ENCODE assay signal across 1 cellular context in genomic region chr2:112883669-112884068, GRCh38.
TF ChIP-seq lines count a peak whose summit lies in the region.

No MANE protein-coding gene starts in this region.

TF ChIP-seq in IMR-90, 13 proteins besides CTCF, POLR2A, EP300 and RAD21 (continued from another document):
- TF ChIP-seq RFX5 (IDR thresholded peaks at IDR 0.05; ENCODE audit: low read depth, low read length): no peak
- TF ChIP-seq NFE2L2 (IDR thresholded peaks at IDR 0.05; ENCODE audit: low read depth, low read length): no peak
- no peak for TF ChIP-seq ELK1 (IDR thresholded peaks at IDR 0.05; ENCODE audit: borderline replicate concordance, low read depth, low read length)
- no peak for TF ChIP-seq BHLHE40 (IDR thresholded peaks at IDR 0.05; ENCODE audit: low read depth, low read length)
- no peak for TF ChIP-seq MAFK (IDR thresholded peaks at IDR 0.05; ENCODE audit: low read depth, low read length)
- no peak for TF ChIP-seq FOS (IDR thresholded peaks at IDR 0.05; ENCODE audit: low read depth, low read length)
- no peak for TF ChIP-seq CHD1 (IDR thresholded peaks at IDR 0.05; ENCODE audit: low read depth, low read length)
- no peak for TF ChIP-seq MXI1 (IDR thresholded peaks at IDR 0.05; ENCODE audit: borderline replicate concordance, low read depth, low read length)
